ENCODE assay signal across 1 cellular context in the genomic region with DNA sequence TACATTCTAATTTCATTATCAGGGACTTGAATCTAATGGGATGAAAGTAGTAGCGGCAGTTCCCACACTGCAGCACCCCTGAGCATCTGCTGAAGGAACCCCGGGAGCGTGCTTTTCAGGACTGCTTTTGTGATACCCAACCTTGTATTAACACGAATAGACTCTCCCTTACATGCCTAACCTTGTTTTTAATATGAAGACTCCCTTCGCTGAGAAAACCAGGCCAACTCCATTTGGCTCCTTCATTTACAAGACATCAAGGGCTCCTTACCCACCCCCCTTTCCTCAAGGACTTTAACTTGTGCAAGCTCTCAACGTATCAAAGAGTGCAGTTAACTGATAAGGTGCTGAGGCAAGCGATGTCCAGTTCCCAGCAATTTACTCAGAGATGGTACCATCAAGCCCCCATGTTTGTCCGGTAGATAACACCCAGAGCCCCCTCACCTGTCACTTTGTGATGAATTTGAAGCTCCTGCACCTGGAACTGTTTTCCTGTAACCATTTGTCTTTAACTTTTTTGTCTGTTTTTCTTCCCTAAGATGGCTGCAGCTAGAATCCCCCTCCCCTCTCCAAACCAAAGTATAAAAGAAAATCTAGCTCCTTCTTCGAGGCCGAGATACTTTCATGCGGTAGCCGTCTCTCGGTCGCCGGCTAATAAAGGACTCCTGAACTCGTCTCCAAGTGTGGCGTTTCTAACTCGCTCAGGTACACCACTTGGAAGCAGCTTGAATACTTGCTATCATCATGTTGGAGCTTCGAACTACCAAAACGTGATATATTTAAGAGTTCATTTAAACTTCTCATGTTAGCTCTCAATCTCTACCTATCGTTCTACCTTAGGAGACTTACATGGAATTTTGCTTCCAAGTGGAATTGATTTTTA.
A peak's percentile ranks its signal among the peaks of the same experiment; 100 is the strongest.
TF ChIP-seq lines count a peak whose summit lies in the region.

No MANE protein-coding gene starts in this region.

TF ChIP-seq in H1, 55 proteins besides CTCF, POLR2A, EP300 and RAD21:
- peak; percentile 77; the same call in 1 of the 2 replicates for TF ChIP-seq POLR2AphosphoS5 (IDR thresholded peaks at IDR 0.05; ENCODE audit: low read depth, low read length)
- no peak for TF ChIP-seq KDM1A (IDR thresholded peaks at IDR 0.05; ENCODE audit: borderline replicate concordance, low read length)
TF ChIP-seq in H1: peak in this region for 1.
